35 cellular contexts compared by ENCODE assay signal in the genomic region with DNA sequence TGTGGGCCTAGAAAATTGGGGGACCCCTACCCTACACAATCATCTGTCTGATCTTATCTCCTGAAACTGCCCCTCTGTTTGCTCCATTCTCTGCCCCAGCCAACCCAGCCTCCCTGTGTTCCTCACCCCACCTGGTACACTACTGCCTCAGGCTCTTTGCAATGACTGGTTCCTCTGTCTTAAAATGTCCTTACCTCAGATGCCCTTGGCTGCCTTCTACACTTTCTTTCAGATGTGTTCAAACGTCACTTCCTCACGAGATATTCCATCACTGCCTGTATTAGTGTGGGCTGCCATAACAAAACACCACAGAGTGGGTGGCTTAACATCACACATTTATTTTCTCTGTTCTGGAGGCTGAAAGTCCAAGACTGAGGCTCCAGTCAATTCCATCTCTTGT. TPM values are rescaled to one million over a fixed set of nuclear protein-coding genes. Genes with fewer than 3 reads are reported as not detected.
"Had no signal": no experiment of that assay in that cellular context is flagged by ENCODE, and none has a peak within 500 bp of the region (broad histone marks: within the 10 kb centered on the region; RNA-seq: fewer than 3 reads in every experiment).

No MANE protein-coding gene starts in this region.

- FAIRE-seq: urothelium cell line had no signal

- H3K79me2 ChIP-seq: parathyroid adenoma had no signal

- H3K27me3 ChIP-seq: neural progenitor cell, ovary, spleen, suprapubic skin, thyroid gland, tibial nerve, upper lobe of left lung, vagina had no signal

- H3K4me3 ChIP-seq: neural progenitor cell, ovary, psoas muscle, skin epidermis, smooth muscle cell, spleen, suprapubic skin, thoracic aorta, thyroid gland, tibial nerve, upper lobe of left lung, vagina had no signal

- H3K4me1 ChIP-seq: neural progenitor cell, parathyroid adenoma, psoas muscle, spleen, suprapubic skin, thyroid gland, tibial nerve, upper lobe of left lung, vagina had no signal

- H3K9me3 ChIP-seq: ovary, psoas muscle, thyroid gland, upper lobe of left lung, vagina had no signal

- H2AFZ ChIP-seq: neural progenitor cell, parathyroid adenoma had no signal

- ATAC-seq: natural killer cell; psoas muscle; right cardiac atrium; sciatic nerve; stimulated activated memory B cell treated with anti-CD40 and anti-IgM and Interleukin-4, amounts not matched to agents 10 μg/mL and 1 μg/mL and 100 μg/mL, for 72 hours; stimulated activated naive CD8-positive, alpha-beta T cell treated with anti-CD3 and anti-CD28 coated beads, Interleukin-15, amount 100 ng/mL, for 72 hours; stimulated activated naive CD8-positive, alpha-beta T cell treated with anti-CD3 and anti-CD28 coated beads, Interleukin-15, Interleukin-2, amounts not matched to agents 100 U/mL and 50 U/mL, for 24 hours had no signal

- H3K4me2 ChIP-seq: neural progenitor cell, smooth muscle cell had no signal

- DNase-seq: natural killer cell; occipital lobe; ovary; posterior cingulate gyrus; psoas muscle; right cardiac atrium; spleen; stimulated activated CD4-positive, alpha-beta T cell treated with anti-CD3 and anti-CD28 coated beads, Interleukin-12 subunit alpha, Interleukin-12 subunit beta, amount 100 ng/mL, for 4 hours; stimulated activated CD4-positive, alpha-beta T cell treated with anti-CD3 and anti-CD28 coated beads, Interleukin-1b, Interleukin-23, amount 100 ng/mL, for 48 hours; stimulated activated CD4-positive, alpha-beta T cell treated with anti-CD3 and anti-CD28 coated beads, Interleukin-4, amount 100 ng/mL, for 1 hour; stimulated activated CD4-positive, alpha-beta T cell treated with anti-CD3 and anti-CD28 coated beads, Interleukin-4, amount 100 ng/mL, for 4 hours; stimulated activated CD8-positive, alpha-beta memory T cell treated with anti-CD3 and anti-CD28 coated beads, Interleukin-4, amount 100 ng/mL, for 48 hours; stimulated activated naive CD4-positive, alpha-beta T cell; stimulated activated naive CD8-positive, alpha-beta T cell treated with anti-CD3 and anti-CD28 coated beads, Interleukin-15, amount 100 ng/mL, for 72 hours; stimulated activated naive CD8-positive, alpha-beta T cell treated with anti-CD3 and anti-CD28 coated beads, Interleukin-15, Interleukin-2, amounts not matched to agents 100 U/mL and 50 U/mL, for 24 hours; substantia nigra; thyroid gland; trophoblast cell; upper lobe of left lung had no signal

- H3K9ac ChIP-seq: neural progenitor cell, parathyroid adenoma had no signal

- H3K27ac ChIP-seq: neural progenitor cell, ovary, parathyroid adenoma, psoas muscle, skin epidermis, spleen, suprapubic skin, thoracic aorta, thyroid gland, tibial nerve, upper lobe of left lung, vagina had no signal

- H3K36me3 ChIP-seq: neural progenitor cell, ovary had no signal

RNA-seq across cellular contexts. Expression of gene CLRN2, which starts 32.2 kb away (rescaled TPM):
- total RNA-seq: natural killer cell, occipital lobe, osteoblast, ovary, progenitor cell of endocrine pancreas, psoas muscle, renal cortical epithelial cell, right cardiac atrium, sciatic nerve, smooth muscle cell, spleen, suprapubic skin, thoracic aorta, thyroid gland, tibial nerve, upper lobe of left lung, ureter, vagina had no signal
- polyA plus RNA-seq: neural cell, ovary, psoas muscle, right cardiac atrium, smooth muscle cell, spleen had no signal
